In genomic region chr2:216498418-216499413, GRCh38 we compare ENCODE assay signal across 1 cellular context.
TF ChIP-seq lines count a peak whose summit lies in the region.

RPL37A (plus strand) TSS chr2:216498844; CDS start chr2:216498875, 31 bp downstream.

TF ChIP-seq in HepG2, 621 proteins besides CTCF, POLR2A, EP300 and RAD21 (continued from another document and continues in another):
- TF ChIP-seq CSRNP2 (CRISPR knock-in tag; conservative IDR thresholded peaks at IDR 0.05; ENCODE audit: low read depth) (peak; percentile 64; the same call in 1 of the 2 replicates), UBTF (CRISPR knock-in tag; IDR thresholded peaks at IDR 0.05) (peak; percentile 81), BCL6 (CRISPR knock-in tag; IDR thresholded peaks at IDR 0.05) (0 out of 2 replicates have a peak, but pooled peaks have one; percentile 62), ZFP91 (CRISPR knock-in tag; IDR thresholded peaks at IDR 0.05; ENCODE audit: borderline replicate concordance) (peak; percentile 94), RFXAP (CRISPR knock-in tag; IDR thresholded peaks at IDR 0.05; ENCODE audit: borderline replicate concordance) (peak; percentile 67; the same call in 1 of the 2 replicates), ZNF780A (CRISPR knock-in tag; IDR thresholded peaks at IDR 0.05) (0 out of 2 replicates have a peak, but pooled peaks have one; percentile 78), ZNF616 (CRISPR knock-in tag; IDR thresholded peaks at IDR 0.05; ENCODE audit: low read depth) (peak; percentile 87; the same call in 1 of the 2 replicates), SRY (CRISPR knock-in tag; IDR thresholded peaks at IDR 0.05) (peak; percentile 97; the same call in 1 of the 2 replicates), ZNF354B (CRISPR knock-in tag; IDR thresholded peaks at IDR 0.05) (peak; percentile 88; the same call in 1 of the 2 replicates), ELF4 (CRISPR knock-in tag; IDR thresholded peaks at IDR 0.05; ENCODE audit: borderline replicate concordance) (peak; percentile 96), ZNF672 (CRISPR knock-in tag; IDR thresholded peaks at IDR 0.05) (no peak; the same call in 1 of the 2 replicates), SRSF4 (IDR thresholded peaks at IDR 0.05; ENCODE audit: low read depth, low read length, poor library complexity, severe bottlenecking) (no peak), ZNF589 (CRISPR knock-in tag; conservative IDR thresholded peaks at IDR 0.05) (peak; percentile 79; the same call in 1 of the 2 replicates), ZBTB25 (CRISPR knock-in tag; IDR thresholded peaks at IDR 0.05) (0 out of 2 replicates have a peak, but pooled peaks have one; percentile 82), HDAC2 (CRISPR knock-in tag; IDR thresholded peaks at IDR 0.05) (peak; percentile 79), HOXA3 (CRISPR knock-in tag; IDR thresholded peaks at IDR 0.05) (peak; percentile 85), ZNF619 (CRISPR knock-in tag; IDR thresholded peaks at IDR 0.05) (0 out of 2 replicates have a peak, but pooled peaks have one; percentile 58), TAF15 (IDR thresholded peaks at IDR 0.05; ENCODE audit: low read depth, low read length, poor library complexity, severe bottlenecking) (no peak), ZBTB26 (CRISPR knock-in tag; IDR thresholded peaks at IDR 0.05; ENCODE audit: borderline replicate concordance) (peak; percentile 91), ZBTB42 (CRISPR knock-in tag; IDR thresholded peaks at IDR 0.05) (peak; percentile 91), ZNF207 (IDR thresholded peaks at IDR 0.05; ENCODE audit: borderline replicate concordance) (no peak), SIX4 (CRISPR knock-in tag; IDR thresholded peaks at IDR 0.05) (no peak; the same call in 1 of the 2 replicates), ELF1 (CRISPR knock-in tag; IDR thresholded peaks at IDR 0.05) (peak; percentile 92), IKZF1 (IDR thresholded peaks at IDR 0.05) (no peak), KAT7 (CRISPR knock-in tag; IDR thresholded peaks at IDR 0.05; ENCODE audit: borderline replicate concordance) (peak; percentile 97; the same call in 1 of the 2 replicates), ZNF510 (CRISPR knock-in tag; IDR thresholded peaks at IDR 0.05; ENCODE audit: low read depth) (peak; percentile 97), DMAP1 (CRISPR knock-in tag; IDR thresholded peaks at IDR 0.05) (peak; percentile 100), ZNF713 (CRISPR knock-in tag; IDR thresholded peaks at IDR 0.05) (no peak; the same call in 1 of the 2 replicates), ZNF597 (CRISPR knock-in tag; IDR thresholded peaks at IDR 0.05) (no peak), ZNF331 (CRISPR knock-in tag; IDR thresholded peaks at IDR 0.05) (peak; percentile 91), IRF9 (CRISPR knock-in tag; IDR thresholded peaks at IDR 0.05; ENCODE audit: borderline replicate concordance) (peak; percentile 98), ZNF761 (CRISPR knock-in tag; conservative IDR thresholded peaks at IDR 0.05) (peak; percentile 83), BORCS8-MEF2B (CRISPR knock-in tag; IDR thresholded peaks at IDR 0.05) (peak; percentile 99), ZNF768 (CRISPR knock-in tag; IDR thresholded peaks at IDR 0.05) (peak; percentile 84), MIER3 (CRISPR knock-in tag; IDR thresholded peaks at IDR 0.05; ENCODE audit: borderline replicate concordance) (peak; percentile 95; the same call in 1 of the 2 replicates), GATA4 (IDR thresholded peaks at IDR 0.05; ENCODE audit: borderline replicate concordance, low read depth) (peak; percentile 92), SATB2 (CRISPR knock-in tag; IDR thresholded peaks at IDR 0.05) (0 out of 2 replicates have a peak, but pooled peaks have one; percentile 87), ZNF33B (CRISPR knock-in tag; IDR thresholded peaks at IDR 0.05) (peak; percentile 95), NR2C2 (CRISPR knock-in tag; IDR thresholded peaks at IDR 0.05; ENCODE audit: borderline replicate concordance) (peak; percentile 81), SKIL (CRISPR knock-in tag; IDR thresholded peaks at IDR 0.05; ENCODE audit: borderline replicate concordance) (no peak), MLX (CRISPR knock-in tag; IDR thresholded peaks at IDR 0.05) (peak; percentile 50; the same call in 1 of the 2 replicates), REPIN1 (CRISPR knock-in tag; IDR thresholded peaks at IDR 0.05; ENCODE audit: borderline replicate concordance, low read depth) (peak; percentile 96), ZNF740 (CRISPR knock-in tag; IDR thresholded peaks at IDR 0.05) (0 out of 2 replicates have a peak, but pooled peaks have one; percentile 47), ZNF7 (CRISPR knock-in tag; IDR thresholded peaks at IDR 0.05) (0 out of 2 replicates have a peak, but pooled peaks have one; percentile 48), ISL2 (CRISPR knock-in tag; IDR thresholded peaks at IDR 0.05) (peak; percentile 42; the same call in 1 of the 2 replicates), SIN3B (IDR thresholded peaks at IDR 0.05; ENCODE audit: low read length) (no peak; the same call in 1 of the 2 replicates), TBX3 (IDR thresholded peaks at IDR 0.05; ENCODE audit: borderline replicate concordance) (no peak), ZNF326 (CRISPR knock-in tag; IDR thresholded peaks at IDR 0.05; ENCODE audit: borderline replicate concordance) (no peak), ZNF484 (CRISPR knock-in tag; IDR thresholded peaks at IDR 0.05; ENCODE audit: borderline replicate concordance, low read depth) (no peak; the same call in 1 of the 2 replicates), TFAP4 (IDR thresholded peaks at IDR 0.05; ENCODE audit: borderline replicate concordance, low read depth) (peak; percentile 62; the same call in 1 of the 2 replicates), NFYB (CRISPR knock-in tag; IDR thresholded peaks at IDR 0.05) (peak; percentile 49), ZBTB20 (CRISPR knock-in tag; IDR thresholded peaks at IDR 0.05; ENCODE audit: borderline replicate concordance, low read depth) (peak; percentile 87), SOX5 (CRISPR knock-in tag; IDR thresholded peaks at IDR 0.05; ENCODE audit: borderline replicate concordance) (peak; percentile 73), KDM6A (CRISPR knock-in tag; IDR thresholded peaks at IDR 0.05; ENCODE audit: low read depth) (no peak), NBN (conservative IDR thresholded peaks at IDR 0.05) (no peak)
